ENCODE assay signal across 8 cellular contexts in genomic region chr6:116369540-116370327, GRCh38. TPM values are rescaled to one million over a fixed set of nuclear protein-coding genes. Genes with fewer than 3 reads are reported as not detected.
A peak's percentile ranks its signal among the peaks of the same experiment; 100 is the strongest.
DNase-seq lines count a peak whose midpoint lies in the region; ATAC-seq and TF ChIP-seq lines count a peak whose summit lies in the region.

No MANE protein-coding gene starts in this region.

- ATAC-seq in GM21619 (IDR thresholded peaks at IDR 0.05; ENCODE audit: unreplicated experiment), result peak; percentile 40
- ATAC-seq in psoas muscle, result no peak

- no peak for TF ChIP-seq CTCF in GM13976 (IDR thresholded peaks at IDR 0.05; ENCODE audit: borderline replicate concordance, control extremely low read depth, extremely low read depth, insufficient read depth, missing control alignments)
- TF ChIP-seq CTCF in epithelial cell of proximal tubule (conservative IDR thresholded peaks at IDR 0.05; ENCODE audit: low read depth, low read length), result no peak
- no peak for TF ChIP-seq CTCF in psoas muscle (IDR thresholded peaks at IDR 0.05)

- H3K36me3 ChIP-seq in psoas muscle (ENCODE audit: insufficient read depth in 1 of 2, low read depth in 1 of 2), result no peaks in the 10 kb centered on the region

- H3K27me3 ChIP-seq in psoas muscle (ENCODE audit: insufficient read depth in 3 of 3, low read length in 2 of 3), result no peaks in the 10 kb centered on the region

- DNase-seq in GM13976 (ENCODE audit: low spot score), result peak; percentile 45
- DNase-seq in NCI-H526 treated with DMSO at 0.1 percent for 48 hours (lab: John Stamatoyannopoulos, UW), result peak; percentile 24
- DNase-seq in epithelial cell of proximal tubule (ENCODE audit: low read depth), result no peak
- no peak for DNase-seq in psoas muscle
- DNase-seq in epidermal melanocyte (ENCODE audit: insufficient read length, low spot score), result no peak
- no peak for DNase-seq in OCI-M2 (lab: John Stamatoyannopoulos, UW; ENCODE audit: unreplicated experiment)
- DNase-seq in NCI-H1048 (lab: John Stamatoyannopoulos, UW), result no peak

- H3K9me3 ChIP-seq in psoas muscle, result no peaks in the 10 kb centered on the region

- WGBS in psoas muscle, 3 donors, result 39 to 58% (median 47%) methylated on average over 7 of the region's 7 CpGs

- intact Hi-C loops in psoas muscle (cut with DNase I), result loop anchor here (5.0 to 10.0 kb wide), 3 partner anchors 43 to 165 kb away; no protein-coding TSS in a partner anchor

- peak overlapping the region; percentile 87 for H3K4me3 ChIP-seq in epithelial cell of proximal tubule (ENCODE audit: low read depth, low read length)
- H3K4me3 ChIP-seq in psoas muscle, result peak overlapping the region; percentile 97

- peaks cover 6% of the 10 kb centered on the region for H3K4me1 ChIP-seq in psoas muscle

- H3K27ac ChIP-seq in psoas muscle, result peak overlapping the region; percentile 95

- in situ Hi-C loops in GM13976 (cut with MboI; ENCODE audit: low sequenced_read_pairs, unreplicated experiment), result no loop called here

RNA-seq across cellular contexts. Expression of gene DSE, which starts 1.0 kb away (rescaled TPM):
- 25.0 and 36.1 TPM in 2 replicates for total RNA-seq in epithelial cell of proximal tubule
- total RNA-seq in psoas muscle, result 10 to 100 TPM in 3 of 4 donors, 1 to 10 TPM in 1; 9.6 to 26.7 (median 12.1) TPM
- 1 to 10 TPM; 2.3 to 5.2 (median 3.2) TPM for polyA plus RNA-seq in psoas muscle

Comparison
In these comparisons a context has a peak if more than half of its experiments do, and no peak if none do; other contexts are left out.
1. DNase-seq: peak in GM13976 (single experiment) and NCI-H526 treated with DMSO at 0.1 percent for 48 hours (single experiment); none in epithelial cell of proximal tubule (single experiment), psoas muscle (0 of 2), epidermal melanocyte (single experiment), OCI-M2 (single experiment) and NCI-H1048 (single experiment).